ENCODE assay signal across 1 cellular context in genomic region chr6:32116674-32117073, GRCh38.
TF ChIP-seq lines count a peak whose summit lies in the region.

No MANE protein-coding gene starts in this region.

TF ChIP-seq in GM12878, 131 proteins besides CTCF, POLR2A, EP300 and RAD21:
- TF ChIP-seq, protein P1, sequence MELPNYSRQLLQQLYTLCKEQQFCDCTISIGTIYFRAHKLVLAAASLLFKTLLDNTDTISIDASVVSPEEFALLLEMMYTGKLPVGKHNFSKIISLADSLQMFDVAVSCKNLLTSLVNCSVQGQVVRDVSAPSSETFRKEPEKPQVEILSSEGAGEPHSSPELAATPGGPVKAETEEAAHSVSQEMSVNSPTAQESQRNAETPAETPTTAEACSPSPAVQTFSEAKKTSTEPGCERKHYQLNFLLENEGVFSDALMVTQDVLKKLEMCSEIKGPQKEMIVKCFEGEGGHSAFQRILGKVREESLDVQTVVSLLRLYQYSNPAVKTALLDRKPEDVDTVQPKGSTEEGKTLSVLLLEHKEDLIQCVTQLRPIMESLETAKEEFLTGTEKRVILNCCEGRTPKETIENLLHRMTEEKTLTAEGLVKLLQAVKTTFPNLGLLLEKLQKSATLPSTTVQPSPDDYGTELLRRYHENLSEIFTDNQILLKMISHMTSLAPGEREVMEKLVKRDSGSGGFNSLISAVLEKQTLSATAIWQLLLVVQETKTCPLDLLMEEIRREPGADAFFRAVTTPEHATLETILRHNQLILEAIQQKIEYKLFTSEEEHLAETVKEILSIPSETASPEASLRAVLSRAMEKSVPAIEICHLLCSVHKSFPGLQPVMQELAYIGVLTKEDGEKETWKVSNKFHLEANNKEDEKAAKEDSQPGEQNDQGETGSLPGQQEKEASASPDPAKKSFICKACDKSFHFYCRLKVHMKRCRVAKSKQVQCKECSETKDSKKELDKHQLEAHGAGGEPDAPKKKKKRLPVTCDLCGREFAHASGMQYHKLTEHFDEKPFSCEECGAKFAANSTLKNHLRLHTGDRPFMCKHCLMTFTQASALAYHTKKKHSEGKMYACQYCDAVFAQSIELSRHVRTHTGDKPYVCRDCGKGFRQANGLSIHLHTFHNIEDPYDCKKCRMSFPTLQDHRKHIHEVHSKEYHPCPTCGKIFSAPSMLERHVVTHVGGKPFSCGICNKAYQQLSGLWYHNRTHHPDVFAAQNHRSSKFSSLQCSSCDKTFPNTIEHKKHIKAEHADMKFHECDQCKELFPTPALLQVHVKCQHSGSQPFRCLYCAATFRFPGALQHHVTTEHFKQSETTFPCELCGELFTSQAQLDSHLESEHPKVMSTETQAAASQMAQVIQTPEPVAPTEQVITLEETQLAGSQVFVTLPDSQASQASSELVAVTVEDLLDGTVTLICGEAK (IDR thresholded peaks at IDR 0.05; ENCODE audit: borderline replicate concordance): no peak
- TF ChIP-seq PAX8 (IDR thresholded peaks at IDR 0.05): no peak
- no peak for TF ChIP-seq HDAC6 (IDR thresholded peaks at IDR 0.05; ENCODE audit: unreplicated experiment)
- TF ChIP-seq SREBF1 (IDR thresholded peaks at IDR 0.05; ENCODE audit: low read length): no peak
- no peak for TF ChIP-seq BCL3 (IDR thresholded peaks at IDR 0.05; ENCODE audit: borderline replicate concordance, insufficient read depth, low read depth, low read length, poor library complexity, severe bottlenecking)
- TF ChIP-seq YBX1 (IDR thresholded peaks at IDR 0.05): no peak
- TF ChIP-seq CBX3 (IDR thresholded peaks at IDR 0.05; ENCODE audit: borderline replicate concordance, low read depth): no peak
- TF ChIP-seq CREM (IDR thresholded peaks at IDR 0.05; ENCODE audit: low read depth): no peak
- no peak for TF ChIP-seq FOS (IDR thresholded peaks at IDR 0.05; ENCODE audit: borderline replicate concordance, extremely low read depth, insufficient read length)
